ENCODE assay signal across 26 cellular contexts in genomic region chr16:34054137-34054536, GRCh38.
"Had no signal": no experiment of that assay in that cellular context is flagged by ENCODE, and none has a peak within 500 bp of the region (broad histone marks: within the 10 kb centered on the region; RNA-seq: fewer than 3 reads in every experiment).

No MANE protein-coding gene starts in this region.

- H3K4me3 ChIP-seq: gastrocnemius medialis, hepatocyte, left ventricle myocardium inferior, lower lobe of right lung, psoas muscle, smooth muscle cell, stomach, thyroid gland, vagina had no signal

- H3K4me1 Mint-ChIP-seq: naive thymus-derived CD8-positive, alpha-beta T cell; nephron progenitor cell had no signal

- DNase-seq: cortex of kidney; effector memory CD8-positive, alpha-beta T cell; foreskin fibroblast; gastrocnemius medialis; head of caudate nucleus; left colon; left ventricle myocardium inferior; lower lobe of right lung; naive thymus-derived CD8-positive, alpha-beta T cell; nephron progenitor cell; nucleus accumbens; psoas muscle; right cardiac atrium; stimulated activated CD4-positive, alpha-beta T cell treated with anti-CD3 and anti-CD28 coated beads, Interleukin-12 subunit alpha, Interleukin-12 subunit beta, amount 100 ng/mL, for 4 hours; stimulated activated CD4-positive, alpha-beta T cell treated with anti-CD3 and anti-CD28 coated beads, Interleukin-1b, Interleukin-23, amount 100 ng/mL, for 48 hours; stimulated activated CD4-positive, alpha-beta T cell treated with anti-CD3 and anti-CD28 coated beads, Interleukin-4, amount 100 ng/mL, for 1 hour; stimulated activated CD8-positive, alpha-beta memory T cell treated with anti-CD3 and anti-CD28 coated beads, Interleukin-4, amount 100 ng/mL, for 48 hours; stimulated activated naive CD4-positive, alpha-beta T cell treated with Interleukin-2 at 50 U/mL for 16 hours; stomach; thyroid gland; trophoblast cell had no signal

- H3K27ac Mint-ChIP-seq: effector memory CD8-positive, alpha-beta T cell; nephron progenitor cell had no signal

- H3K27me3 Mint-ChIP-seq: effector memory CD8-positive, alpha-beta T cell had no signal

- H3K4me3 Mint-ChIP-seq: effector memory CD8-positive, alpha-beta T cell; naive thymus-derived CD8-positive, alpha-beta T cell; nephron progenitor cell had no signal

- H3K27ac ChIP-seq: epithelial cell of prostate, gastrocnemius medialis, hepatocyte, left ventricle myocardium inferior, lower lobe of right lung, psoas muscle, stomach, thyroid gland, vagina had no signal

- ATAC-seq: effector memory CD8-positive, alpha-beta T cell; esophagus mucosa; gastrocnemius medialis; left colon; lower lobe of right lung; naive thymus-derived CD8-positive, alpha-beta T cell; psoas muscle; right cardiac atrium had no signal

- H3K9me3 ChIP-seq: gastrocnemius medialis, lower lobe of right lung, psoas muscle, thyroid gland, vagina had no signal

- H3K4me1 ChIP-seq: gastrocnemius medialis, left ventricle myocardium inferior, lower lobe of right lung, psoas muscle, stomach, thyroid gland, vagina had no signal

- H3K27me3 ChIP-seq: gastrocnemius medialis, hepatocyte, thyroid gland, vagina had no signal

- H3K36me3 ChIP-seq: gastrocnemius medialis, left ventricle myocardium inferior, lower lobe of right lung, stomach, thyroid gland, vagina had no signal
